Comparison of ENCODE assay signal across 37 cellular contexts in genomic region chr9:74032421-74032820, GRCh38.
DNase-seq lines count a peak whose midpoint lies in the region; ATAC-seq, FAIRE-seq and TF ChIP-seq lines count a peak whose summit lies in the region.
"Had no signal": no experiment of that assay in that cellular context is flagged by ENCODE, and none has a peak within 500 bp of the region (broad histone marks: within the 10 kb centered on the region; RNA-seq: fewer than 3 reads in every experiment).

No MANE protein-coding gene starts in this region.

- no peaks in the 10 kb centered on the region for H3K9me3 ChIP-seq in H1 (ENCODE audit: insufficient read depth in 2 of 2, low read depth in 1 of 2, low read length in 1 of 2)
- H3K9me3 ChIP-seq in trophoblast cell (ENCODE audit: insufficient read depth, low read depth, low read length), result no peaks in the 10 kb centered on the region
- H3K9me3 ChIP-seq in gastroesophageal sphincter, result no peaks in the 10 kb centered on the region
- H3K9me3 ChIP-seq: A549; BE2C; BLaER1; BLaER1 treated with 17β-estradiol and CSF1 and Interleukin-3, amounts not matched to agents 10 nM and 100 nM; Caco-2 had no signal

- H4K91ac ChIP-seq in H1 (replicated peaks; ENCODE audit: insufficient read length, low read length) (no peak overlapping the region), trophoblast cell (ENCODE audit: low read depth, low read length) (no peak overlapping the region)

- H3K4me1 ChIP-seq in H1 (replicated peaks in 1 of 4; ENCODE audit: control insufficient read depth in 3 of 4, insufficient read depth in 4 of 4, low read length in 3 of 4), result no peaks in the 10 kb centered on the region; a peak in 1 of 7 replicates
- H3K4me1 ChIP-seq in mesendoderm (ENCODE audit: control insufficient read depth, low read depth, low read length), result no peaks in the 10 kb centered on the region
- no peaks in the 10 kb centered on the region for H3K4me1 ChIP-seq in trophoblast cell (ENCODE audit: control insufficient read depth in 1 of 2, insufficient read depth in 2 of 2, low read length in 2 of 2)
- H3K4me1 ChIP-seq in gastroesophageal sphincter, result no peaks in the 10 kb centered on the region
- H3K4me1 ChIP-seq: A549; BE2C; BLaER1; BLaER1 treated with 17β-estradiol and CSF1 and Interleukin-3, amounts not matched to agents 10 nM and 100 nM; Caco-2 had no signal

- TF ChIP-seq POLR2A in H54 (IDR thresholded peaks at IDR 0.05; ENCODE audit: low read depth, low read length) (no peak), H1 (IDR thresholded peaks at IDR 0.05; ENCODE audit: control extremely low read depth in 1 of 2, low read depth in 2 of 2, low read length in 2 of 2) (no peak), gastroesophageal sphincter (IDR thresholded peaks at IDR 0.05) (no peak)

- CTCF ChIA-PET in H1 (lab: Charles Lee; ENCODE audit: partially characterized antibody), result interaction anchor here (0.8 kb wide), 1 partner anchor 493 kb away, joined by 3 read pairs; no protein-coding TSS in a partner anchor

- no peak overlapping the region for H4K12ac ChIP-seq in trophoblast cell (ENCODE audit: low read depth, low read length)

- TF ChIP-seq CTCF in H1 (IDR thresholded peaks at IDR 0.05; ENCODE audit: control extremely low read depth in 1 of 3, insufficient read depth in 1 of 3, low read depth in 1 of 3, low read length in 3 of 3) (no peak), gastroesophageal sphincter (IDR thresholded peaks at IDR 0.05) (no peak)

- H3K79me1 ChIP-seq in H1 (ENCODE audit: low read depth, low read length) (no peaks in the 10 kb centered on the region), mesendoderm (ENCODE audit: low read length) (no peaks in the 10 kb centered on the region), trophoblast cell (ENCODE audit: low read length) (no peaks in the 10 kb centered on the region)

- H2BK12ac ChIP-seq in H1 (ENCODE audit: low read depth, low read length) (no peak overlapping the region), trophoblast cell (ENCODE audit: low read length) (no peak overlapping the region)

- H3K4me3 Mint-ChIP-seq in stimulated activated memory B cell treated with anti-CD40 and anti-IgM and Interleukin-4, amounts not matched to agents 10 μg/mL and 1 μg/mL and 100 μg/mL, for 72 hours, result no peak overlapping the region
- H3K4me3 Mint-ChIP-seq: B cell; CD14-positive monocyte; CD4-positive, alpha-beta memory T cell; CD4-positive, alpha-beta T cell; CD4-positive, CD25-positive, alpha-beta regulatory T cell; CD8-positive, alpha-beta memory T cell; CD8-positive, alpha-beta T cell had no signal

- FAIRE-seq in H54 (lab: Jason Lieb, UNC), result peak; percentile 20
- FAIRE-seq in H1 (lab: Jason Lieb, UNC), result peak; percentile 50
- FAIRE-seq: A204.1, A549, D721Med had no signal

- H3K4me2 ChIP-seq in H1 (ENCODE audit: insufficient read depth in 1 of 2, low read depth in 2 of 2, low read length in 2 of 2) (no peak overlapping the region), mesendoderm (ENCODE audit: low read length) (no peak overlapping the region), trophoblast cell (ENCODE audit: low read length) (no peak overlapping the region)
- H3K4me2 ChIP-seq: A549; BLaER1; BLaER1 treated with 17β-estradiol and CSF1 and Interleukin-3, amounts not matched to agents 10 nM and 100 nM had no signal

- H2BK15ac ChIP-seq in H1 (ENCODE audit: low read length), result no peak overlapping the region
- H2BK15ac ChIP-seq in mesendoderm (replicated peaks; ENCODE audit: low read depth), result no peak overlapping the region

- ATAC-seq in HG02798 (IDR thresholded peaks at IDR 0.05; ENCODE audit: poor library complexity, unreplicated experiment) (no peak), gastroesophageal sphincter (no peak), HG03432 (IDR thresholded peaks at IDR 0.05; ENCODE audit: unreplicated experiment) (no peak)
- ATAC-seq in stimulated activated memory B cell treated with anti-CD40 and anti-IgM and Interleukin-4, amounts not matched to agents 10 μg/mL and 1 μg/mL and 100 μg/mL, for 72 hours, result no peak
- ATAC-seq: A549; CD8-positive, alpha-beta T cell had no signal

- H3K4me1 Mint-ChIP-seq in stimulated activated memory B cell treated with anti-CD40 and anti-IgM and Interleukin-4, amounts not matched to agents 10 μg/mL and 1 μg/mL and 100 μg/mL, for 72 hours, result no peaks in the 10 kb centered on the region
- H3K4me1 Mint-ChIP-seq: B cell; CD14-positive monocyte; CD4-positive, alpha-beta memory T cell; CD4-positive, CD25-positive, alpha-beta regulatory T cell had no signal

- H3K4me3 ChIP-seq in H1 (ENCODE audit: extremely low read depth in 1 of 4, insufficient read depth in 2 of 4, low read depth in 3 of 4, low read length in 4 of 4) (no peak overlapping the region), mesendoderm (ENCODE audit: low read length) (no peak overlapping the region), trophoblast cell (ENCODE audit: low read depth, low read length) (no peak overlapping the region), gastroesophageal sphincter (no peak overlapping the region)
- H3K4me3 ChIP-seq: A549; BLaER1; BLaER1 treated with 17β-estradiol and CSF1 and Interleukin-3, amounts not matched to agents 10 nM and 100 nM had no signal

- H3K27ac ChIP-seq in H1 (ENCODE audit: low read depth, low read length) (no peak overlapping the region), mesendoderm (ENCODE audit: low read depth, low read length) (no peak overlapping the region), trophoblast cell (ENCODE audit: low read depth, low read length) (no peak overlapping the region), gastroesophageal sphincter (no peak overlapping the region)
- H3K27ac ChIP-seq: 22Rv1; A549; BLaER1; BLaER1 treated with 17β-estradiol and CSF1 and Interleukin-3, amounts not matched to agents 10 nM and 100 nM; C4-2B had no signal

- H2BK20ac ChIP-seq in H1 (ENCODE audit: low read length), result no peak overlapping the region

- no peak overlapping the region for H2BK5ac ChIP-seq in H1 (ENCODE audit: low read depth, low read length)
- no peak overlapping the region for H2BK5ac ChIP-seq in mesendoderm (ENCODE audit: low read length)
- no peak overlapping the region for H2BK5ac ChIP-seq in trophoblast cell (ENCODE audit: low read depth, low read length, poor library complexity)

- H3K79me2 ChIP-seq in H1 (ENCODE audit: control insufficient read depth in 1 of 2, insufficient read depth in 2 of 2, low read length in 2 of 2), result no peaks in the 10 kb centered on the region
- no peaks in the 10 kb centered on the region for H3K79me2 ChIP-seq in mesendoderm (ENCODE audit: control insufficient read depth, insufficient read depth, low read length)
- H3K79me2 ChIP-seq in trophoblast cell (ENCODE audit: control insufficient read depth, insufficient read depth, low read length, poor library complexity), result no peaks in the 10 kb centered on the region

- no peak overlapping the region for H4K5ac ChIP-seq in H1 (ENCODE audit: insufficient read length, low read depth, low read length)
- H4K5ac ChIP-seq in mesendoderm (ENCODE audit: low read length), result no peak overlapping the region

- H3K9me3 Mint-ChIP-seq in stimulated activated memory B cell treated with anti-CD40 and anti-IgM and Interleukin-4, amounts not matched to agents 10 μg/mL and 1 μg/mL and 100 μg/mL, for 72 hours, result peaks cover 3% of the 10 kb centered on the region
- H3K9me3 Mint-ChIP-seq: CD8-positive, alpha-beta T cell had no signal

- no peak overlapping the region for H3K56ac ChIP-seq in H1 (replicated peaks; ENCODE audit: insufficient read length, low read depth, low read length)
- no peak overlapping the region for H3K56ac ChIP-seq in mesendoderm (ENCODE audit: low read length)

- H2BK120ac ChIP-seq in H1 (replicated peaks; ENCODE audit: low read depth, low read length) (no peak overlapping the region), mesendoderm (ENCODE audit: low read depth, low read length) (no peak overlapping the region), trophoblast cell (ENCODE audit: insufficient read depth, low read length, poor library complexity) (no peak overlapping the region)

- H2AFZ ChIP-seq in H1 (ENCODE audit: low read length), result no peak overlapping the region
- no peak overlapping the region for H2AFZ ChIP-seq in trophoblast cell (ENCODE audit: insufficient read depth, low read length, poor library complexity)

- no peak overlapping the region for H3K9ac ChIP-seq in H1 (replicated peaks in 1 of 4; ENCODE audit: extremely low read depth in 1 of 4, low read depth in 3 of 4, low read length in 3 of 4)
- H3K9ac ChIP-seq in mesendoderm (ENCODE audit: low read length), result no peak overlapping the region
- H3K9ac ChIP-seq in trophoblast cell (ENCODE audit: low read length), result no peak overlapping the region
- H3K9ac ChIP-seq: BLaER1; BLaER1 treated with 17β-estradiol and CSF1 and Interleukin-3, amounts not matched to agents 10 nM and 100 nM had no signal

- no peaks in the 10 kb centered on the region for H4K20me1 ChIP-seq in H1 (replicated peaks in 1 of 2; ENCODE audit: control insufficient read depth in 1 of 2, insufficient read depth in 2 of 2, low read length in 2 of 2)
- H4K20me1 ChIP-seq: BLaER1; BLaER1 treated with 17β-estradiol and CSF1 and Interleukin-3, amounts not matched to agents 10 nM and 100 nM had no signal

- DNase-seq in H54 (ENCODE audit: insufficient read length, low spot score) (no peak), H1 (ENCODE audit: low read depth in 1 of 2, low spot score in 2 of 2) (no peak), mesendoderm (peak; percentile 95), trophoblast cell (peak; percentile 14 to 33)
- DNase-seq: 8988T; ACHN; AML-193; BE2C; C1 segment of cervical spinal cord; Caco-2; Calu3; CD4-positive, alpha-beta memory T cell; CD4-positive, alpha-beta T cell; CD4-positive, CD25-positive, alpha-beta regulatory T cell; CD8-positive, alpha-beta memory T cell; CD8-positive, alpha-beta T cell; COR-L47; DMS 273 treated with DMSO at 0.1 percent for 48 hours; DMS153; DMS53; DMS79; DMS79 treated with DMSO at 0.1 percent for 48 hours; DND-41; EL had no signal

- TF ChIP-seq EP300 in H1 (IDR thresholded peaks at IDR 0.05; ENCODE audit: borderline replicate concordance in 1 of 2, low read depth in 2 of 2, low read length in 2 of 2) (no peak), gastroesophageal sphincter (IDR thresholded peaks at IDR 0.05) (no peak)

- POLR2A ChIA-PET in H1 (lab: Charles Lee; ENCODE audit: partially characterized antibody), result no interaction called here

- H3K27me3 Mint-ChIP-seq in stimulated activated memory B cell treated with anti-CD40 and anti-IgM and Interleukin-4, amounts not matched to agents 10 μg/mL and 1 μg/mL and 100 μg/mL, for 72 hours, result no peaks in the 10 kb centered on the region
- H3K27me3 Mint-ChIP-seq: B cell; CD4-positive, alpha-beta memory T cell; CD4-positive, alpha-beta T cell; CD4-positive, CD25-positive, alpha-beta regulatory T cell; CD8-positive, alpha-beta memory T cell had no signal

- H3K4ac ChIP-seq in H1 (replicated peaks; ENCODE audit: insufficient read length, low read depth, low read length) (no peak overlapping the region), mesendoderm (ENCODE audit: low read depth, low read length) (no peak overlapping the region), trophoblast cell (ENCODE audit: low read depth, low read length) (no peak overlapping the region)

- no peaks in the 10 kb centered on the region for H3K36me3 Mint-ChIP-seq in stimulated activated memory B cell treated with anti-CD40 and anti-IgM and Interleukin-4, amounts not matched to agents 10 μg/mL and 1 μg/mL and 100 μg/mL, for 72 hours
- H3K36me3 Mint-ChIP-seq: CD14-positive monocyte; CD4-positive, alpha-beta memory T cell; CD4-positive, CD25-positive, alpha-beta regulatory T cell; CD8-positive, alpha-beta memory T cell; CD8-positive, alpha-beta T cell had no signal

- H4K8ac ChIP-seq in H1 (ENCODE audit: extremely low read depth, insufficient read depth, low read length) (no peak overlapping the region), mesendoderm (ENCODE audit: low read depth, low read length) (no peak overlapping the region), trophoblast cell (ENCODE audit: low read depth, low read length) (no peak overlapping the region)

- no peak overlapping the region for H3K27ac Mint-ChIP-seq in stimulated activated memory B cell treated with anti-CD40 and anti-IgM and Interleukin-4, amounts not matched to agents 10 μg/mL and 1 μg/mL and 100 μg/mL, for 72 hours
- H3K27ac Mint-ChIP-seq: B cell; CD14-positive monocyte; CD4-positive, alpha-beta memory T cell; CD4-positive, alpha-beta T cell; CD4-positive, CD25-positive, alpha-beta regulatory T cell; CD8-positive, alpha-beta memory T cell; CD8-positive, alpha-beta T cell had no signal

- no peak overlapping the region for H3K23ac ChIP-seq in H1 (ENCODE audit: insufficient read length)
- H3K23ac ChIP-seq in mesendoderm (ENCODE audit: low read length), result no peak overlapping the region
- no peak overlapping the region for H3K23ac ChIP-seq in trophoblast cell (ENCODE audit: low read length)

- H3K18ac ChIP-seq in H1 (ENCODE audit: extremely low read depth, low read length) (no peak overlapping the region), mesendoderm (ENCODE audit: low read length) (no peak overlapping the region), trophoblast cell (ENCODE audit: low read length) (no peak overlapping the region)

- 86% methylated on average over 2 of the region's 2 CpGs; no CpG with 5 or more reads in 1 of the 2 experiments for WGBS in H1 (ENCODE audit: extremely low coverage in 1 of 2, insufficient coverage in 1 of 2, insufficient read length in 1 of 2, insufficient replicate concordance in 2 of 2, low coverage in 1 of 2, low lambda C conversion rate in 2 of 2, missing lambda C conversion rate in 1 of 2), 2 experiments
- no CpG with 5 or more reads among the region's 2 CpGs for WGBS in mesendoderm (ENCODE audit: extremely low coverage, insufficient coverage, low lambda C conversion rate)
- no CpG with 5 or more reads among the region's 2 CpGs for WGBS in trophoblast cell (ENCODE audit: extremely low coverage, insufficient coverage, insufficient read length)
- 32 to 67% methylated on average over 2 of the region's 2 CpGs for WGBS in gastroesophageal sphincter (ENCODE audit: low coverage in 1 of 2), 2 donors

- H2AK5ac ChIP-seq in H1 (ENCODE audit: low read depth, low read length), result no peak overlapping the region
- H2AK5ac ChIP-seq in mesendoderm (ENCODE audit: low read length), result no peak overlapping the region
- no peak overlapping the region for H2AK5ac ChIP-seq in trophoblast cell (ENCODE audit: low read length)

- H3K27me3 ChIP-seq in H1 (replicated peaks in 1 of 4; ENCODE audit: control insufficient read depth in 3 of 4, extremely low read depth in 1 of 4, insufficient read depth in 3 of 4, low read length in 3 of 4), result no peaks in the 10 kb centered on the region
- H3K27me3 ChIP-seq in mesendoderm (ENCODE audit: insufficient read depth, low read length, poor library complexity), result no peaks in the 10 kb centered on the region
- H3K27me3 ChIP-seq in trophoblast cell (ENCODE audit: insufficient read depth, low read length), result no peaks in the 10 kb centered on the region
- no peaks in the 10 kb centered on the region for H3K27me3 ChIP-seq in gastroesophageal sphincter
- H3K27me3 ChIP-seq: BE2C; BLaER1; BLaER1 treated with 17β-estradiol and CSF1 and Interleukin-3, amounts not matched to agents 10 nM and 100 nM had no signal

- H3K14ac ChIP-seq in H1 (ENCODE audit: insufficient read length), result no peak overlapping the region
- H3K14ac ChIP-seq in trophoblast cell (ENCODE audit: low read length), result no peak overlapping the region

- H3K36me3 ChIP-seq in H1 (ENCODE audit: control insufficient read depth in 2 of 4, insufficient read depth in 4 of 4, low read length in 3 of 4), result no peaks in the 10 kb centered on the region
- no peaks in the 10 kb centered on the region for H3K36me3 ChIP-seq in mesendoderm (ENCODE audit: control insufficient read depth, insufficient read depth, low read length)
- H3K36me3 ChIP-seq in trophoblast cell (ENCODE audit: control insufficient read depth in 1 of 2, insufficient read depth in 2 of 2, low read length in 2 of 2), result no peaks in the 10 kb centered on the region
- no peaks in the 10 kb centered on the region for H3K36me3 ChIP-seq in gastroesophageal sphincter
- H3K36me3 ChIP-seq: BE2C; BLaER1; BLaER1 treated with 17β-estradiol and CSF1 and Interleukin-3, amounts not matched to agents 10 nM and 100 nM had no signal

- TF ChIP-seq RAD21 in H1 (IDR thresholded peaks at IDR 0.05 in 1 of 2, conservative IDR thresholded peaks at IDR 0.05 in 1 of 2; ENCODE audit: low read depth in 2 of 2, low read length in 2 of 2), result no peak

- H3K23me2 ChIP-seq in H1 (ENCODE audit: low read depth, low read length), result no peaks in the 10 kb centered on the region

Comparison
In these comparisons a context has a peak if more than half of its experiments do, and no peak if none do; other contexts are left out.
1. DNase-seq: peak in mesendoderm (single experiment) and trophoblast cell (2 of 2); none in H54 (single experiment) and H1 (0 of 2).